1 cellular context compared by ENCODE assay signal in the genomic region with DNA sequence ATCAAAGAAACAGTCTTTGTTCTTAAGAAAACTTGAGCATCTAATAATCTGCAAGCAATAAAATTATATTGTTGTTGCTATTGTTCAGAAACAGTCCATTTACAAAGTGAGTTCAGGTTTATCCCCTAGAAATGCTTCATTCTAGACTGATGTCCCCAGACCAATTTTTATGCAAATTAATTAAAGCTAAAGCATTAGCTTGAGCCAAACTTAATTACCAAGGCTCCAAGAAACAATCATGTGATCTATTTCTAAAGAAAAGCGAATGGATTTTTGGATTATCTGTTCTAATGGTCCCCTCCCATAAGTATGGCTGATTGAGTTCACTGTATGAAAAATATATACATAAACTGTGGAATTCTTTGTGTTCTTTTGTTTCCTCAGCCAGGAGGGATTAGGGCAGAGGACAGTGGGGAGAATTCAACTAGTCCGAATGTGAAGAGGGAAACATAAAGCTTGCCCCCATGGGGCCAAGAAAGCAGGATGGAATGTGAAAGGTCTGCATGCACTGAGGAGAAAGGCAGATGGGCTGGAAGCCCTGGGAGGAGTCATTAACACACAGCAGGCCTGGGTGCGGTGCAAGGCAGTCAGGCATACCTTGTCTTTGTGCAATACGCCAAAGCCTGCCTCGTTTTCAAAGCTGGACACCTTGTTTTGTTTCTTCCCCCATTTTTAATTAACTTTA.
TF ChIP-seq lines count a peak whose summit lies in the region.

No MANE protein-coding gene starts in this region.

TF ChIP-seq in GM23338, 12 proteins besides CTCF, POLR2A, EP300 and RAD21 (continued from another document):
- TF ChIP-seq, protein P1, sequence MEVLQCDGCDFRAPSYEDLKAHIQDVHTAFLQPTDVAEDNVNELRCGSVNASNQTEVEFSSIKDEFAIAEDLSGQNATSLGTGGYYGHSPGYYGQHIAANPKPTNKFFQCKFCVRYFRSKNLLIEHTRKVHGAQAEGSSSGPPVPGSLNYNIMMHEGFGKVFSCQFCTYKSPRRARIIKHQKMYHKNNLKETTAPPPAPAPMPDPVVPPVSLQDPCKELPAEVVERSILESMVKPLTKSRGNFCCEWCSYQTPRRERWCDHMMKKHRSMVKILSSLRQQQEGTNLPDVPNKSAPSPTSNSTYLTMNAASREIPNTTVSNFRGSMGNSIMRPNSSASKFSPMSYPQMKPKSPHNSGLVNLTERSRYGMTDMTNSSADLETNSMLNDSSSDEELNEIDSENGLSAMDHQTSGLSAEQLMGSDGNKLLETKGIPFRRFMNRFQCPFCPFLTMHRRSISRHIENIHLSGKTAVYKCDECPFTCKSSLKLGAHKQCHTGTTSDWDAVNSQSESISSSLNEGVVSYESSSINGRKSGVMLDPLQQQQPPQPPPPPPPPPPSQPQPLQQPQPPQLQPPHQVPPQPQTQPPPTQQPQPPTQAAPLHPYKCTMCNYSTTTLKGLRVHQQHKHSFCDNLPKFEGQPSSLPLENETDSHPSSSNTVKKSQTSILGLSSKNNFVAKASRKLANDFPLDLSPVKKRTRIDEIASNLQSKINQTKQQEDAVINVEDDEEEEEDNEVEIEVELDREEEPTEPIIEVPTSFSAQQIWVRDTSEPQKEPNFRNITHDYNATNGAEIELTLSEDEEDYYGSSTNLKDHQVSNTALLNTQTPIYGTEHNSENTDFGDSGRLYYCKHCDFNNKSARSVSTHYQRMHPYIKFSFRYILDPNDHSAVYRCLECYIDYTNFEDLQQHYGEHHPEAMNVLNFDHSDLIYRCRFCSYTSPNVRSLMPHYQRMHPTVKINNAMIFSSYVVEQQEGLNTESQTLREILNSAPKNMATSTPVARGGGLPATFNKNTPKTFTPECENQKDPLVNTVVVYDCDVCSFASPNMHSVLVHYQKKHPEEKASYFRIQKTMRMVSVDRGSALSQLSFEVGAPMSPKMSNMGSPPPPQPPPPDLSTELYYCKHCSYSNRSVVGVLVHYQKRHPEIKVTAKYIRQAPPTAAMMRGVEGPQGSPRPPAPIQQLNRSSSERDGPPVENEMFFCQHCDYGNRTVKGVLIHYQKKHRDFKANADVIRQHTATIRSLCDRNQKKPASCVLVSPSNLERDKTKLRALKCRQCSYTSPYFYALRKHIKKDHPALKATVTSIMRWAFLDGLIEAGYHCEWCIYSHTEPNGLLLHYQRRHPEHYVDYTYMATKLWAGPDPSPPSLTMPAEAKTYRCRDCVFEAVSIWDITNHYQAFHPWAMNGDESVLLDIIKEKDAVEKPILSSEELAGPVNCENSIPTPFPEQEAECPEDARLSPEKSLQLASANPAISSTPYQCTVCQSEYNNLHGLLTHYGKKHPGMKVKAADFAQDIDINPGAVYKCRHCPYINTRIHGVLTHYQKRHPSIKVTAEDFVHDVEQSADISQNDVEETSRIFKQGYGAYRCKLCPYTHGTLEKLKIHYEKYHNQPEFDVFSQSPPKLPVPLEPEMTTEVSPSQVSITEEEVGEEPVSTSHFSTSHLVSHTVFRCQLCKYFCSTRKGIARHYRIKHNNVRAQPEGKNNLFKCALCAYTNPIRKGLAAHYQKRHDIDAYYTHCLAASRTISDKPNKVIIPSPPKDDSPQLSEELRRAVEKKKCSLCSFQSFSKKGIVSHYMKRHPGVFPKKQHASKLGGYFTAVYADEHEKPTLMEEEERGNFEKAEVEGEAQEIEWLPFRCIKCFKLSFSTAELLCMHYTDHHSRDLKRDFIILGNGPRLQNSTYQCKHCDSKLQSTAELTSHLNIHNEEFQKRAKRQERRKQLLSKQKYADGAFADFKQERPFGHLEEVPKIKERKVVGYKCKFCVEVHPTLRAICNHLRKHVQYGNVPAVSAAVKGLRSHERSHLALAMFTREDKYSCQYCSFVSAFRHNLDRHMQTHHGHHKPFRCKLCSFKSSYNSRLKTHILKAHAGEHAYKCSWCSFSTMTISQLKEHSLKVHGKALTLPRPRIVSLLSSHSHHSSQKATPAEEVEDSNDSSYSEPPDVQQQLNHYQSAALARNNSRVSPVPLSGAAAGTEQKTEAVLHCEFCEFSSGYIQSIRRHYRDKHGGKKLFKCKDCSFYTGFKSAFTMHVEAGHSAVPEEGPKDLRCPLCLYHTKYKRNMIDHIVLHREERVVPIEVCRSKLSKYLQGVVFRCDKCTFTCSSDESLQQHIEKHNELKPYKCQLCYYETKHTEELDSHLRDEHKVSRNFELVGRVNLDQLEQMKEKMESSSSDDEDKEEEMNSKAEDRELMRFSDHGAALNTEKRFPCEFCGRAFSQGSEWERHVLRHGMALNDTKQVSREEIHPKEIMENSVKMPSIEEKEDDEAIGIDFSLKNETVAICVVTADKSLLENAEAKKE (CRISPR knock-in tag; IDR thresholded peaks at IDR 0.05): peak; percentile 100
- no peak for TF ChIP-seq ZNF331 (CRISPR knock-in tag; IDR thresholded peaks at IDR 0.05; ENCODE audit: low read depth)
